ENCODE assay signal across 14 cellular contexts in the genomic region with DNA sequence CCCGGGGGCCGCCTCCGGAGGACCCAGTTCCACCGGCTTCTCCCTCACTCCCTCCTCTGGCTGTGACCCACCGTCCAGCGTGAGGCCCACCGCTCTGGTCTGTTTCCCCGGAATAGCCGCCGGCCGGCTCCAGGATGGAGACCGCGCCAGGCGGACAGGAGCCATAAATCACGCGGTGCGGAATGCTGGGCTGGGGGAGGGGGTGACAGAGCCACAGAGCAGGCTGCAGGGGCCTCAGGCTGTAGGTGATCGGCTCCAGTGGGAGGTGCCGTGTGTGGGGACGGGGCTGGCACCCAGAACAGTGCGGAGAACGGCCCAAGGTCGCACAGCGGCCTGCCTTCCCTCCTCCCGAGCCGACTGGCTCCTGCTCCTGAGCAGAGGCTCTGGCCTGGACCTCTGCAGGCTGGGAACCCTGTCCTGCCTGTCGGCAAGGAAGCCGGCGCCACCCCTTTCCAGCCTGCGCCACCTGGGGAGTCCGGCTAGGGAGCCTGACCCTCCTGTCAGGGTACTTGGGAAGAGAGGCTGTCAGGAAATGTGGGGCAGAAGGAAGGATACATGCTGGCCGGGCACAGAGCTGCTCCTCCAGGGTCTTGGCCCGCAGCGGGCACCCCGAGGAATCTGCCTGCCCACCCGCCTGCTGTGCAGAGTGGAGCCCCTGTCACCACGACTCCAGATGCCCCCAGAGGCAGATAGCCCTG. TPM values are rescaled to one million over a fixed set of nuclear protein-coding genes. Genes with fewer than 3 reads are reported as not detected.
DNase-seq lines count a peak whose midpoint lies in the region; ATAC-seq and TF ChIP-seq lines count a peak whose summit lies in the region.
"Had no signal": no experiment of that assay in that cellular context is flagged by ENCODE, and none has a peak within 500 bp of the region (broad histone marks: within the 10 kb centered on the region; RNA-seq: fewer than 3 reads in every experiment).

No MANE protein-coding gene starts in this region.

- H3K4me3 ChIP-seq in esophagus squamous epithelium, result peak overlapping the region in 1 of 4 donors; percentile 28
- peak overlapping the region in 1 of 2 donors; percentile 28 for H3K4me3 ChIP-seq in muscle layer of colon (ENCODE audit: low read depth in 1 of 2, low read length in 2 of 2)
- no peak overlapping the region for H3K4me3 ChIP-seq in suprapubic skin
- H3K4me3 ChIP-seq: GM23338, lung had no signal

- H3K36me3 ChIP-seq in esophagus squamous epithelium (peaks cover 18 to 82% (median 22%) of the 10 kb centered on the region in 3 donors), muscle layer of colon (ENCODE audit: insufficient read depth, low read length) (peaks cover 24% of the 10 kb centered on the region), suprapubic skin (peaks cover 42% of the 10 kb centered on the region)

- WGBS in esophagus squamous epithelium, 2 donors, result 47 to 80% methylated on average over 3 to 12 of the region's 37 CpGs
- WGBS in suprapubic skin, result 70% methylated on average over 15 of the region's 37 CpGs

- no peak for TF ChIP-seq POLR2A in esophagus squamous epithelium (IDR thresholded peaks at IDR 0.05)
- TF ChIP-seq POLR2A in suprapubic skin (IDR thresholded peaks at IDR 0.05), result no peak

- H3K4me1 ChIP-seq in esophagus squamous epithelium (peaks cover 9 to 63% (median 13%) of the 10 kb centered on the region in 3 donors), muscle layer of colon (ENCODE audit: insufficient read depth, low read length) (peaks cover 71% of the 10 kb centered on the region), suprapubic skin (peaks cover 28% of the 10 kb centered on the region)

- intact Hi-C loops in esophagus squamous epithelium (cut with DNase I), result no loop called here

- no peak for TF ChIP-seq CTCF in esophagus squamous epithelium (IDR thresholded peaks at IDR 0.05)
- TF ChIP-seq CTCF in suprapubic skin (IDR thresholded peaks at IDR 0.05), result no peak

- H3K27me3 ChIP-seq in esophagus squamous epithelium (no peaks in the 10 kb centered on the region), muscle layer of colon (ENCODE audit: control insufficient read depth in 1 of 2, insufficient read depth in 2 of 2, low read length in 2 of 2) (no peaks in the 10 kb centered on the region), suprapubic skin (no peaks in the 10 kb centered on the region)

- H3K9ac ChIP-seq in muscle layer of colon (ENCODE audit: low read length), result peak overlapping the region; percentile 49

- TF ChIP-seq EP300 in suprapubic skin (IDR thresholded peaks at IDR 0.05), result no peak

- H3K9me3 ChIP-seq in esophagus squamous epithelium (no peaks in the 10 kb centered on the region), muscle layer of colon (ENCODE audit: low read length) (no peaks in the 10 kb centered on the region), suprapubic skin (no peaks in the 10 kb centered on the region)

- peak overlapping the region in 3 of 4 donors; percentile 25 to 54 (median 51) for H3K27ac ChIP-seq in esophagus squamous epithelium
- peak overlapping the region; percentile 64 for H3K27ac ChIP-seq in muscle layer of colon (ENCODE audit: low read depth, low read length)
- peak overlapping the region; percentile 59 for H3K27ac ChIP-seq in suprapubic skin

- peak; percentile 14 for DNase-seq in NCI-H526 treated with DMSO at 0.1 percent for 48 hours (lab: John Stamatoyannopoulos, UW)
- DNase-seq in esophagus squamous epithelium (lab: John Stamatoyannopoulos, UW), result no peak
- DNase-seq in suprapubic skin (ENCODE audit: low spot score in 2 of 2), result no peak
- no peak for DNase-seq in DMS114 treated with DMSO at 0.1 percent for 48 hours (lab: John Stamatoyannopoulos, UW; ENCODE audit: unreplicated experiment)
- DNase-seq in NCI-H748 treated with DMSO at 0.1 percent for 48 hours (lab: John Stamatoyannopoulos, UW), result no peak
- DNase-seq: activated T-cell treated with anti-CD3 and anti-CD28 coated beads, Interleukin-2, amount 50 U/mL, for 48 hours; effector CD8-positive, alpha-beta T cell; MM.1S had no signal

- ATAC-seq in HG03565 (IDR thresholded peaks at IDR 0.05; ENCODE audit: unreplicated experiment) (no peak), HG03354 (IDR thresholded peaks at IDR 0.05; ENCODE audit: poor library complexity, severe bottlenecking, unreplicated experiment) (no peak)
- ATAC-seq: stimulated activated memory B cell treated with anti-CD40 and anti-IgM and Interleukin-4, amounts not matched to agents 10 μg/mL and 1 μg/mL and 100 μg/mL, for 72 hours had no signal

RNA-seq across cellular contexts. Expression of gene PIAS4, which starts 8.3 kb away (rescaled TPM):
- total RNA-seq in esophagus squamous epithelium, result 10 to 100 TPM; 11.4 to 15.1 (median 13.0) TPM
- total RNA-seq in suprapubic skin, result 10 to 100 TPM; 17.1 to 28.7 (median 22.6) TPM

RNA-seq across cellular contexts. Expression of gene EEF2, which starts 30.6 kb away (rescaled TPM):
- 1,000 to 10,000 TPM; 1,210 to 2,054 (median 1,565) TPM for total RNA-seq in esophagus squamous epithelium
- 1,000 to 10,000 TPM; 1,423 to 2,137 (median 2,023) TPM for total RNA-seq in suprapubic skin

RNA-seq across cellular contexts. Expression of gene DAPK3, which starts 45.0 kb away (rescaled TPM):
- total RNA-seq in esophagus squamous epithelium, result 10 to 100 TPM; 38.2 to 60.4 (median 45.9) TPM
- 10 to 100 TPM; 56.5 to 71.8 (median 61.7) TPM for total RNA-seq in suprapubic skin

RNA-seq across cellular contexts. Expression of gene ZBTB7A, which starts 50.8 kb away (rescaled TPM):
- total RNA-seq in esophagus squamous epithelium (100 to 1,000 TPM in 1 of 4 donors, 10 to 100 TPM in 3; 60.5 to 187 (median 81.2) TPM), suprapubic skin (10 to 100 TPM; 60.3 to 94.2 (median 77.4) TPM)
